Comparison of ENCODE assay signal across 15 cellular contexts in the genomic region with DNA sequence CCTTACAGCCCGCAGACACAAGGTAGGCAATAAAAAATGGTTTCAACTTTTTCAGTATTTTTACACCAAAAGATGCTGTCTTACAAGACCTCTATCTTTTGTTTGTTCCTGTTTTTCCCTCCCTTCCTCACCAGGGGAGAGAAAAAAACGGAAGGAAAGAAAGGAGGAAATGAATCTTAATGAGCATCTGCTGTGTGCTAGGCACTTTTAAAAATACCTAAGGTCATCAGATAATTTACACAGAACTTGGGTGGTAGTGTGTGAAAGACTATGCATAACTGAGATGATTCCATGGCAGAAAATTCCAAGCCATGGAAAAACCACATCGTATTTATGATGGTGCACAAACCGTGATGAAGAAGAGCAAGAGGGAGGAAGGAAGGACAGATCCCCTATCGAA.
DNase-seq lines count a peak whose midpoint lies in the region; ATAC-seq and TF ChIP-seq lines count a peak whose summit lies in the region.
"Had no signal": no experiment of that assay in that cellular context is flagged by ENCODE, and none has a peak within 500 bp of the region (broad histone marks: within the 10 kb centered on the region; RNA-seq: fewer than 3 reads in every experiment).

No MANE protein-coding gene starts in this region.

- no peak for DNase-seq in left ventricle myocardium superior
- no peak for DNase-seq in right atrium auricular region (ENCODE audit: low spot score)
- no peak for DNase-seq in colonic mucosa
- no peak for DNase-seq in stimulated activated CD4-positive, alpha-beta T cell treated with anti-CD3 and anti-CD28 coated beads, Interleukin-4, amount 100 ng/mL, for 4 hours
- no peak for DNase-seq in activated T-cell treated with anti-CD3 and anti-CD28 coated beads, Interleukin-2, amount 50 U/mL, for 72 hours
- DNase-seq: activated naive CD4-positive, alpha-beta T cell; DMS53; esophagus squamous epithelium; NCI-H187 treated with DMSO at 0.1 percent for 48 hours; NCI-H82; psoas muscle; T-helper 1 cell had no signal

- H3K27me3 Mint-ChIP-seq in activated T-cell treated with anti-CD3 and anti-CD28 coated beads, Interleukin-2, amount 50 U/mL, for 72 hours (ENCODE audit: low read depth) = no peaks in the 10 kb centered on the region

- H3K4me3 ChIP-seq in right atrium auricular region (no peak overlapping the region), OCI-LY1 (ENCODE audit: low read depth, low read length, poor library complexity, severe bottlenecking) (no peak overlapping the region), colonic mucosa (no peak overlapping the region)
- H3K4me3 ChIP-seq: esophagus squamous epithelium, psoas muscle had no signal

- H3K27ac ChIP-seq in right atrium auricular region (no peak overlapping the region), OCI-LY1 (ENCODE audit: low read depth, low read length, poor library complexity, severe bottlenecking) (peak overlapping the region; percentile 13), colonic mucosa (peak overlapping the region; percentile 60), temporal lobe (ENCODE audit: low read depth, low read length) (peak overlapping the region; percentile 5)
- H3K27ac ChIP-seq: esophagus squamous epithelium, psoas muscle had no signal

- H3F3A ChIP-seq in OCI-LY1 (ENCODE audit: insufficient read depth, low read length) = no peaks in the 10 kb centered on the region

- peaks cover 5 to 12% of the 10 kb centered on the region in 2 donors for H3K36me3 Mint-ChIP-seq in activated T-cell treated with anti-CD3 and anti-CD28 coated beads, Interleukin-2, amount 50 U/mL, for 72 hours (ENCODE audit: insufficient read depth in 2 of 2)

- H3K9ac ChIP-seq in OCI-LY1 (ENCODE audit: low read length) = no peak overlapping the region
- H3K9ac ChIP-seq in colonic mucosa (ENCODE audit: low read depth in 2 of 2, low read length in 2 of 2) = peak overlapping the region in 1 of 2 donors; percentile 19

- H3K27me3 ChIP-seq in right atrium auricular region (no peaks in the 10 kb centered on the region), OCI-LY1 (ENCODE audit: insufficient read depth, low read length) (no peaks in the 10 kb centered on the region), colonic mucosa (no peaks in the 10 kb centered on the region)
- H3K27me3 ChIP-seq: esophagus squamous epithelium had no signal

- H2AFZ ChIP-seq in OCI-LY1 (ENCODE audit: low read length) = no peak overlapping the region

- TF ChIP-seq CTCF in right atrium auricular region (IDR thresholded peaks at IDR 0.05) (no peak), OCI-LY1 (IDR thresholded peaks at IDR 0.05; ENCODE audit: low read length) (no peak), colonic mucosa (IDR thresholded peaks at IDR 0.05) (no peak)

- peak overlapping the region; percentile 9; the same call in 1 of the 2 replicates for H3K4me2 ChIP-seq in OCI-LY1 (ENCODE audit: low read length)

- no peaks in the 10 kb centered on the region for H4K20me1 ChIP-seq in OCI-LY1 (ENCODE audit: insufficient read depth, low read length)

- peaks cover 0 to 15% of the 10 kb centered on the region in 2 donors for H3K4me1 ChIP-seq in right atrium auricular region
- H3K4me1 ChIP-seq in OCI-LY1 (ENCODE audit: insufficient read depth, low read length, severe bottlenecking) = peaks cover 27% of the 10 kb centered on the region
- H3K4me1 ChIP-seq in colonic mucosa = peaks cover 17% of the 10 kb centered on the region

- no peaks in the 10 kb centered on the region for H3K9me3 Mint-ChIP-seq in activated T-cell treated with anti-CD3 and anti-CD28 coated beads, Interleukin-2, amount 50 U/mL, for 72 hours

- peaks cover 7% of the 10 kb centered on the region for H3K36me3 ChIP-seq in right atrium auricular region
- H3K36me3 ChIP-seq in OCI-LY1 (ENCODE audit: insufficient read depth, low read length) = no peaks in the 10 kb centered on the region
- H3K36me3 ChIP-seq in colonic mucosa = no peaks in the 10 kb centered on the region

- H3K4me1 Mint-ChIP-seq in activated T-cell treated with anti-CD3 and anti-CD28 coated beads, Interleukin-2, amount 50 U/mL, for 72 hours (ENCODE audit: low read depth) = peaks cover 45% of the 10 kb centered on the region

- no peaks in the 10 kb centered on the region for H3K79me2 ChIP-seq in OCI-LY1 (ENCODE audit: insufficient read depth, low read length)

- no peaks in the 10 kb centered on the region for H3K9me3 ChIP-seq in right atrium auricular region
- no peaks in the 10 kb centered on the region for H3K9me3 ChIP-seq in OCI-LY1 (ENCODE audit: low read length)
- no peaks in the 10 kb centered on the region for H3K9me3 ChIP-seq in colonic mucosa
- H3K9me3 ChIP-seq: esophagus squamous epithelium, psoas muscle had no signal

- no peaks in the 10 kb centered on the region for H3K9me2 ChIP-seq in OCI-LY1 (ENCODE audit: low read depth, low read length)

- H3K27ac Mint-ChIP-seq in activated T-cell treated with anti-CD3 and anti-CD28 coated beads, Interleukin-2, amount 50 U/mL, for 72 hours = no peak overlapping the region

- ATAC-seq in left ventricle myocardium superior (peak; percentile 39), GM19023 (IDR thresholded peaks at IDR 0.05; ENCODE audit: unreplicated experiment) (no peak)
- no peak for ATAC-seq in activated T-cell treated with anti-CD3 and anti-CD28 coated beads, Interleukin-2, amount 50 U/mL, for 72 hours (replicated peaks in 1 of 2)
- ATAC-seq: psoas muscle had no signal

- no peak overlapping the region for H3K4me3 Mint-ChIP-seq in activated T-cell treated with anti-CD3 and anti-CD28 coated beads, Interleukin-2, amount 50 U/mL, for 72 hours

- intact Hi-C loops in left ventricle myocardium superior (cut with micrococcal nuclease) (no loop called here), colonic mucosa (cut with DNase I) (no loop called here)

Comparison
In these comparisons a context has a peak if more than half of its experiments do, and no peak if none do; other contexts are left out.
1. H3K27ac ChIP-seq: peak in OCI-LY1 (single experiment), colonic mucosa (single experiment) and temporal lobe (single experiment); none in right atrium auricular region (0 of 2).